Comparison of ENCODE assay signal across 8 cellular contexts in genomic region chr20:50193169-50193850, GRCh38. TPM values are rescaled to one million over a fixed set of nuclear protein-coding genes. Genes with fewer than 3 reads are reported as not detected.
DNase-seq lines count a peak whose midpoint lies in the region; ATAC-seq, FAIRE-seq and TF ChIP-seq lines count a peak whose summit lies in the region.

No MANE protein-coding gene starts in this region.

- H3K9me3 ChIP-seq in HUES6 (ENCODE audit: control insufficient read depth, insufficient read depth, low read depth, low read length) (no peaks in the 10 kb centered on the region), mononuclear cell (ENCODE audit: low read depth, low read length) (no peaks in the 10 kb centered on the region)

- DNase-seq in AG09309 (ENCODE audit: low read depth) (peak; percentile 52), bronchial epithelial cell (ENCODE audit: low read depth) (no peak), NCI-H526 treated with DMSO at 0.1 percent for 48 hours (lab: John Stamatoyannopoulos, UW) (no peak), SHP77 (lab: John Stamatoyannopoulos, UW) (no peak), DMS79 (lab: John Stamatoyannopoulos, UW) (no peak)

- FAIRE-seq in bronchial epithelial cell (lab: Jason Lieb, UNC): no peak

- H3K4me1 ChIP-seq in HUES6 (ENCODE audit: control insufficient read depth, insufficient read depth, low read length) (peaks cover 40% of the 10 kb centered on the region), mononuclear cell (ENCODE audit: insufficient read depth, low read length) (peaks cover 68% of the 10 kb centered on the region)

- H3K27ac ChIP-seq in HUES6 (ENCODE audit: low read depth, low read length): peak overlapping the region; percentile 66; the same call in 1 of the 2 replicates

- H3K27me3 ChIP-seq in HUES6 (ENCODE audit: control insufficient read depth, insufficient read depth, low read length) (no peaks in the 10 kb centered on the region), bronchial epithelial cell (ENCODE audit: control insufficient read depth, insufficient read depth, low read length) (no peaks in the 10 kb centered on the region), mononuclear cell (ENCODE audit: insufficient read depth, low read length) (no peaks in the 10 kb centered on the region)

- no peaks in the 10 kb centered on the region for H3K36me3 ChIP-seq in HUES6 (ENCODE audit: control insufficient read depth, insufficient read depth, low read length)
- H3K36me3 ChIP-seq in bronchial epithelial cell (ENCODE audit: control insufficient read depth, insufficient read depth, low read length): peaks cover 4% of the 10 kb centered on the region

- ATAC-seq in HG03135 (IDR thresholded peaks at IDR 0.05; ENCODE audit: unreplicated experiment): no peak

- TF ChIP-seq CTCF in AG09309 (IDR thresholded peaks at IDR 0.05; ENCODE audit: control insufficient read depth, insufficient read depth, low read depth, low read length, missing control alignments) (no peak), bronchial epithelial cell (IDR thresholded peaks at IDR 0.05; ENCODE audit: insufficient read depth, low read length, severe bottlenecking) (no peak)

- peak overlapping the region; percentile 92 for H3K4me3 ChIP-seq in AG09309 (ENCODE audit: control insufficient read depth, low read depth, low read length)
- H3K4me3 ChIP-seq in HUES6 (ENCODE audit: low read depth, low read length): peak overlapping the region; percentile 98
- peak overlapping the region; percentile 90 for H3K4me3 ChIP-seq in bronchial epithelial cell (ENCODE audit: low read depth, low read length)
- peak overlapping the region; percentile 94 for H3K4me3 ChIP-seq in mononuclear cell (ENCODE audit: low read length)

- peak overlapping the region; percentile 74 for H3K9ac ChIP-seq in HUES6 (ENCODE audit: low read length)

RNA-seq across cellular contexts. Expression of gene CEBPB, which starts 2.7 kb away (rescaled TPM):
- total RNA-seq in bronchial epithelial cell: 71.3 and 118 TPM in 2 replicates
- 268 TPM for total RNA-seq in mononuclear cell

RNA-seq across cellular contexts. Expression of gene PEDS1, which starts 39.8 kb away (rescaled TPM):
- 9.7 and 16.9 TPM in 2 replicates for total RNA-seq in bronchial epithelial cell
- 28.3 TPM for total RNA-seq in mononuclear cell
